ENCODE assay signal across 8 cellular contexts in genomic region chr19:49849433-49850220, GRCh38. TPM values are rescaled to one million over a fixed set of nuclear protein-coding genes. Genes with fewer than 3 reads are reported as not detected.
DNase-seq lines count a peak whose midpoint lies in the region; ATAC-seq, FAIRE-seq and TF ChIP-seq lines count a peak whose summit lies in the region.

No MANE protein-coding gene starts in this region.

- peaks cover 29% of the 10 kb centered on the region for H3K79me2 ChIP-seq in OCI-LY3 (ENCODE audit: low read length)

- H3K4me1 Mint-ChIP-seq in endothelial cell (ENCODE audit: unreplicated experiment) = peaks cover 25% of the 10 kb centered on the region
- H3K4me1 Mint-ChIP-seq in osteocyte (ENCODE audit: unreplicated experiment) = peaks cover 56% of the 10 kb centered on the region

- DNase-seq in DMS53 treated with DMSO at 0.1 percent for 48 hours (lab: John Stamatoyannopoulos, UW; ENCODE audit: unreplicated experiment) (peak; percentile 51), endothelial cell (ENCODE audit: low spot score) (no peak), osteocyte (ENCODE audit: extremely low spot score, unreplicated experiment) (no peak), cortex of kidney (lab: John Stamatoyannopoulos, UW) (no peak), left lobe of liver (ENCODE audit: low spot score) (no peak), SK-N-DZ (ENCODE audit: low spot score) (no peak), GM12892 (ENCODE audit: insufficient read length) (no peak)

- peak overlapping the region; percentile 80; the same call in 1 of the 2 replicates for H3K4me3 ChIP-seq in OCI-LY3 (ENCODE audit: low read length)

- H4K20me1 ChIP-seq in OCI-LY3 (ENCODE audit: insufficient read depth, low read length) = peaks cover 26% of the 10 kb centered on the region

- peaks cover 26% of the 10 kb centered on the region for H3K27me3 Mint-ChIP-seq in endothelial cell (ENCODE audit: unreplicated experiment)
- H3K27me3 Mint-ChIP-seq in osteocyte (ENCODE audit: unreplicated experiment) = no peaks in the 10 kb centered on the region

- H3K27ac ChIP-seq in OCI-LY3 (ENCODE audit: low read length) = no peak overlapping the region

- H3K4me3 Mint-ChIP-seq in endothelial cell (ENCODE audit: unreplicated experiment) (peak overlapping the region; percentile 96), osteocyte (ENCODE audit: unreplicated experiment) (peak overlapping the region; percentile 87)

- H3K27ac Mint-ChIP-seq in endothelial cell (ENCODE audit: unreplicated experiment) (peak overlapping the region; percentile 95), osteocyte (ENCODE audit: unreplicated experiment) (peak overlapping the region; percentile 98)

- no peak for FAIRE-seq in GM12892 (lab: Jason Lieb, UNC)

- H3K36me3 Mint-ChIP-seq in endothelial cell (ENCODE audit: low read depth, unreplicated experiment) (peaks cover 25% of the 10 kb centered on the region), osteocyte (ENCODE audit: unreplicated experiment) (peaks cover 11% of the 10 kb centered on the region)

- no peak for ATAC-seq in left lobe of liver

- peaks cover 44% of the 10 kb centered on the region for H3K4me1 ChIP-seq in OCI-LY3 (ENCODE audit: low read length)

- H3K27me3 ChIP-seq in OCI-LY3 (ENCODE audit: low read depth, low read length) = no peaks in the 10 kb centered on the region

- H3K9me3 Mint-ChIP-seq in endothelial cell (ENCODE audit: unreplicated experiment) (no peaks in the 10 kb centered on the region), osteocyte (ENCODE audit: unreplicated experiment) (peaks cover 6% of the 10 kb centered on the region)

- TF ChIP-seq POLR2A in GM12892 (IDR thresholded peaks at IDR 0.05; ENCODE audit: low read depth, low read length) = no peak

- TF ChIP-seq CTCF in OCI-LY3 (IDR thresholded peaks at IDR 0.05; ENCODE audit: low read depth, low read length) (no peak), endothelial cell (IDR thresholded peaks at IDR 0.05; ENCODE audit: unreplicated experiment) (no peak), osteocyte (IDR thresholded peaks at IDR 0.05) (no peak)

- no peak overlapping the region for H3K9ac ChIP-seq in OCI-LY3 (ENCODE audit: low read length)

- peaks cover 15% of the 10 kb centered on the region for H3K36me3 ChIP-seq in OCI-LY3 (replicated peaks; ENCODE audit: low read depth, low read length)

- peaks cover 7% of the 10 kb centered on the region for H3K9me3 ChIP-seq in OCI-LY3 (ENCODE audit: insufficient read depth, low read length)

- H2AFZ ChIP-seq in OCI-LY3 (ENCODE audit: low read depth, low read length) = no peak overlapping the region

- peak overlapping the region; percentile 66 for H3K4me2 ChIP-seq in OCI-LY3 (ENCODE audit: low read length)

RNA-seq across cellular contexts. Expression of gene PTOV1, which starts 1.3 kb away (rescaled TPM):
- 231 TPM for total RNA-seq in endothelial cell (ENCODE audit: unreplicated experiment)
- total RNA-seq in osteocyte = 266 and 295 TPM in 2 replicates
- 86.0 TPM for total RNA-seq in left lobe of liver
- polyA plus RNA-seq in SK-N-DZ (2014; cell fraction: cytosol; rRNA removed) = 131 and 164 TPM in 2 replicates
- polyA plus RNA-seq in SK-N-DZ (2014; cell fraction: nucleus; rRNA removed) = 365 and 432 TPM in 2 replicates
- polyA plus RNA-seq in GM12892 (2012; ENCODE audit: missing spikeins) = 44.7 TPM

RNA-seq across cellular contexts. Expression of gene PNKP, which starts 17.7 kb away (rescaled TPM):
- total RNA-seq in endothelial cell (ENCODE audit: unreplicated experiment) (96.0 TPM), osteocyte (68.3 and 76.4 TPM in 2 replicates), left lobe of liver (33.7 TPM)
- 7.7 and 19.2 TPM in 2 replicates for polyA plus RNA-seq in SK-N-DZ (2014; cell fraction: cytosol; rRNA removed)
- 75.5 and 87.4 TPM in 2 replicates for polyA plus RNA-seq in SK-N-DZ (2014; cell fraction: nucleus; rRNA removed)
- polyA plus RNA-seq in GM12892 (2012; ENCODE audit: missing spikeins) = 38.9 TPM

RNA-seq across cellular contexts. Expression of gene AKT1S1, which starts 27.5 kb away (rescaled TPM):
- 48.2 TPM for total RNA-seq in endothelial cell (ENCODE audit: unreplicated experiment)
- total RNA-seq in osteocyte = 59.7 and 61.2 TPM in 2 replicates
- 27.6 TPM for total RNA-seq in left lobe of liver
- polyA plus RNA-seq in SK-N-DZ (2014; cell fraction: cytosol; rRNA removed) = 4.9 TPM in 2 replicates
- polyA plus RNA-seq in SK-N-DZ (2014; cell fraction: nucleus; rRNA removed) = 8.1 and 13.5 TPM in 2 replicates
- polyA plus RNA-seq in GM12892 (2012; ENCODE audit: missing spikeins) = 11.7 TPM

RNA-seq across cellular contexts. Expression of gene TBC1D17, which starts 27.9 kb away (rescaled TPM):
- 36.8 TPM for total RNA-seq in endothelial cell (ENCODE audit: unreplicated experiment)
- 69.2 and 71.9 TPM in 2 replicates for total RNA-seq in osteocyte
- total RNA-seq in left lobe of liver = 31.7 TPM
- polyA plus RNA-seq in SK-N-DZ (2014; cell fraction: cytosol; rRNA removed) = 4.3 and 5.3 TPM in 2 replicates
- 10.3 and 15.1 TPM in 2 replicates for polyA plus RNA-seq in SK-N-DZ (2014; cell fraction: nucleus; rRNA removed)
- polyA plus RNA-seq in GM12892 (2012; ENCODE audit: missing spikeins) = 31.9 TPM

RNA-seq across cellular contexts. Expression of gene MED25, which starts 31.5 kb away (rescaled TPM):
- total RNA-seq in endothelial cell (ENCODE audit: unreplicated experiment) = 117 TPM
- 56.1 and 58.1 TPM in 2 replicates for total RNA-seq in osteocyte
- total RNA-seq in left lobe of liver = 16.5 TPM
- polyA plus RNA-seq in SK-N-DZ (2014; cell fraction: cytosol; rRNA removed) = 26.0 and 26.1 TPM in 2 replicates
- polyA plus RNA-seq in SK-N-DZ (2014; cell fraction: nucleus; rRNA removed) = 41.8 and 47.5 TPM in 2 replicates
- polyA plus RNA-seq in GM12892 (2012; ENCODE audit: missing spikeins) = 22.6 TPM
